1 cellular context compared by ENCODE assay signal in genomic region chr7:36390199-36391090, GRCh38.
TF ChIP-seq lines count a peak whose summit lies in the region.

No MANE protein-coding gene starts in this region.

TF ChIP-seq in HepG2, 621 proteins besides CTCF, POLR2A, EP300 and RAD21 (continued from another document and continues in another):
- TF ChIP-seq TOE1 (CRISPR knock-in tag; IDR thresholded peaks at IDR 0.05) (0 out of 2 replicates have a peak, but pooled peaks have one; percentile 16), ZSCAN25 (CRISPR knock-in tag; IDR thresholded peaks at IDR 0.05) (no peak), ZNF614 (CRISPR knock-in tag; IDR thresholded peaks at IDR 0.05; ENCODE audit: borderline replicate concordance) (peak; percentile 18; the same call in 1 of the 2 replicates), GRHL1 (CRISPR knock-in tag; conservative IDR thresholded peaks at IDR 0.05) (no peak), RXRA (CRISPR knock-in tag; IDR thresholded peaks at IDR 0.05) (0 out of 2 replicates have a peak, but pooled peaks have one; percentile 18), ZNF83 (CRISPR knock-in tag; IDR thresholded peaks at IDR 0.05; ENCODE audit: borderline replicate concordance) (no peak), TRAFD1 (CRISPR knock-in tag; IDR thresholded peaks at IDR 0.05; ENCODE audit: borderline replicate concordance) (no peak), THAP8 (CRISPR knock-in tag; IDR thresholded peaks at IDR 0.05; ENCODE audit: borderline replicate concordance) (no peak), ZNF510 (CRISPR knock-in tag; IDR thresholded peaks at IDR 0.05; ENCODE audit: low read depth) (no peak), KMT2A (CRISPR knock-in tag; IDR thresholded peaks at IDR 0.05) (peak; percentile 98), ZNF253 (CRISPR knock-in tag; IDR thresholded peaks at IDR 0.05; ENCODE audit: borderline replicate concordance) (no peak), MLX (CRISPR knock-in tag; IDR thresholded peaks at IDR 0.05) (peak; percentile 38; the same call in 1 of the 2 replicates), KDM1A (CRISPR knock-in tag; IDR thresholded peaks at IDR 0.05) (no peak), NR0B2 (CRISPR knock-in tag; IDR thresholded peaks at IDR 0.05) (no peak), KIAA2018 (CRISPR knock-in tag; IDR thresholded peaks at IDR 0.05; ENCODE audit: borderline replicate concordance) (no peak), FOXK2 (IDR thresholded peaks at IDR 0.05) (no peak), ZNF232 (CRISPR knock-in tag; IDR thresholded peaks at IDR 0.05; ENCODE audit: borderline replicate concordance) (no peak), ZNF737 (CRISPR knock-in tag; IDR thresholded peaks at IDR 0.05; ENCODE audit: borderline replicate concordance) (no peak), ZNF501 (CRISPR knock-in tag; IDR thresholded peaks at IDR 0.05) (peak; percentile 84; the same call in 1 of the 2 replicates), AHR (CRISPR knock-in tag; IDR thresholded peaks at IDR 0.05) (no peak; the same call in 1 of the 2 replicates), MEIS2 (CRISPR knock-in tag; IDR thresholded peaks at IDR 0.05) (peak; percentile 10; the same call in 1 of the 2 replicates), ERF (CRISPR knock-in tag; IDR thresholded peaks at IDR 0.05) (peak; percentile 48; the same call in 1 of the 2 replicates), ZNF768 (CRISPR knock-in tag; IDR thresholded peaks at IDR 0.05) (no peak; the same call in 1 of the 2 replicates), GABPB1 (CRISPR knock-in tag; IDR thresholded peaks at IDR 0.05) (peak; percentile 21; the same call in 1 of the 2 replicates), KLF9 (CRISPR knock-in tag; IDR thresholded peaks at IDR 0.05; ENCODE audit: low read depth) (no peak), ZNF652 (CRISPR knock-in tag; IDR thresholded peaks at IDR 0.05; ENCODE audit: borderline replicate concordance, low read depth) (no peak), PHF20 (CRISPR knock-in tag; IDR thresholded peaks at IDR 0.05) (peak; percentile 36; the same call in 1 of the 2 replicates), ZFAT (CRISPR knock-in tag; conservative IDR thresholded peaks at IDR 0.05) (no peak; the same call in 1 of the 2 replicates), MAZ (IDR thresholded peaks at IDR 0.05; ENCODE audit: borderline replicate concordance, low read depth, low read length) (no peak), MAZ (CRISPR knock-in tag; IDR thresholded peaks at IDR 0.05; ENCODE audit: low read depth) (no peak; the same call in 1 of the 2 replicates), ATF3 (CRISPR knock-in tag; IDR thresholded peaks at IDR 0.05) (peak; percentile 68; the same call in 1 of the 2 replicates), HDAC2 (CRISPR knock-in tag; IDR thresholded peaks at IDR 0.05) (0 out of 2 replicates have a peak, but pooled peaks have one; percentile 27), LBX2 (CRISPR knock-in tag; IDR thresholded peaks at IDR 0.05; ENCODE audit: borderline replicate concordance) (no peak), HMGXB3 (CRISPR knock-in tag; IDR thresholded peaks at IDR 0.05; ENCODE audit: borderline replicate concordance) (0 out of 2 replicates have a peak, but pooled peaks have one; percentile 36), NFATC3 (CRISPR knock-in tag; IDR thresholded peaks at IDR 0.05) (0 out of 2 replicates have a peak, but pooled peaks have one; percentile 71), ZBTB7B (CRISPR knock-in tag; IDR thresholded peaks at IDR 0.05) (peak; percentile 17; the same call in 1 of the 2 replicates), ESRRA (CRISPR knock-in tag; IDR thresholded peaks at IDR 0.05; ENCODE audit: low read depth) (no peak), ZNF12 (CRISPR knock-in tag; IDR thresholded peaks at IDR 0.05) (0 out of 2 replicates have a peak, but pooled peaks have one; percentile 25), ZNF770 (CRISPR knock-in tag; IDR thresholded peaks at IDR 0.05) (no peak), RFX1 (IDR thresholded peaks at IDR 0.05) (no peak)
